Comparison of ENCODE assay signal across 8 cellular contexts in genomic region chr1:212012034-212012740, GRCh38. TPM values are rescaled to one million over a fixed set of nuclear protein-coding genes. Genes with fewer than 3 reads are reported as not detected.
A peak's percentile ranks its signal among the peaks of the same experiment; 100 is the strongest.
DNase-seq lines count a peak whose midpoint lies in the region; ATAC-seq and TF ChIP-seq lines count a peak whose summit lies in the region.

No MANE protein-coding gene starts in this region.

- H3K27ac ChIP-seq in dorsolateral prefrontal cortex (no peak overlapping the region), lung (ENCODE audit: low read depth in 1 of 2, low read length in 1 of 2) (no peak overlapping the region)

- 58 to 71% methylated on average over 7 of the region's 7 CpGs for WGBS in lung, 2 donors

- intact Hi-C loops in dorsolateral prefrontal cortex (cut with DNase I), result no loop called here

- H3K27me3 ChIP-seq in dorsolateral prefrontal cortex (no peaks in the 10 kb centered on the region), lung (ENCODE audit: control insufficient read depth, insufficient read depth) (no peaks in the 10 kb centered on the region)

- H3K36me3 ChIP-seq in lung (ENCODE audit: control insufficient read depth in 2 of 2, insufficient read depth in 2 of 2, low read length in 2 of 2), result peaks cover 3 to 10% of the 10 kb centered on the region in 2 donors

- H3K9me3 ChIP-seq in lung (ENCODE audit: control insufficient read depth in 2 of 2, insufficient read depth in 1 of 2, low read length in 1 of 2), result no peaks in the 10 kb centered on the region

- H3K4me3 ChIP-seq in dorsolateral prefrontal cortex, result no peak overlapping the region
- no peak overlapping the region for H3K4me3 ChIP-seq in lung

- ATAC-seq in GM18517 (IDR thresholded peaks at IDR 0.05; ENCODE audit: unreplicated experiment) (peak; percentile 52), HG03108 (IDR thresholded peaks at IDR 0.05; ENCODE audit: unreplicated experiment) (peak; percentile 76), lung (ENCODE audit: insufficient read depth, low FRiP score) (peak; percentile 92)

- DNase-seq in AG08396 (ENCODE audit: low spot score) (peak; percentile 84), NCI-H345 treated with DMSO at 0.1 percent for 48 hours (lab: John Stamatoyannopoulos, UW; ENCODE audit: unreplicated experiment) (peak; percentile 77), dorsolateral prefrontal cortex (peak in 9 of 10 donors; percentile 23 to 71 (median 52)), lung (ENCODE audit: low spot score) (peak; percentile 69)
- peak; percentile 57 for DNase-seq in activated CD4-positive, alpha-beta T cell treated with anti-CD3 and anti-CD28 coated beads, Interleukin-2, amount 50 U/mL, for 1 hour
- peak; percentile 31 to 34 for DNase-seq in stimulated activated CD8-positive, alpha-beta memory T cell treated with anti-CD3 and anti-CD28 coated beads, Interleukin-2, amount 100 ng/mL, for 1 hour (ENCODE audit: low read depth in 2 of 2)

- peak; percentile 50 to 92 (median 82) for TF ChIP-seq CTCF in dorsolateral prefrontal cortex (IDR thresholded peaks at IDR 0.05 in 54 of 56, conservative IDR thresholded peaks at IDR 0.05 in 2 of 56; ENCODE audit: low read depth in 1 of 56, partially characterized antibody in 56 of 56)
- peak; percentile 94 for TF ChIP-seq CTCF in lung (IDR thresholded peaks at IDR 0.05; ENCODE audit: control extremely low read depth, extremely low read depth)

- H3K4me1 ChIP-seq in lung (ENCODE audit: control insufficient read depth in 2 of 2, insufficient read depth in 2 of 2, low read length in 2 of 2), result no peaks in the 10 kb centered on the region

RNA-seq across cellular contexts. Expression of gene INTS7, which starts 23.2 kb away (rescaled TPM):
- total RNA-seq in dorsolateral prefrontal cortex (10 to 100 TPM in 119 of 120 experiments, 1 to 10 TPM in 1; 9.6 to 23.7 (median 16.5) TPM), lung (10 to 100 TPM; 15.7 to 18.9 TPM)
- 1 to 10 TPM; 6.4 to 8.0 TPM for polyA plus RNA-seq in lung

RNA-seq across cellular contexts. Expression of gene DTL, which starts 23.4 kb away (rescaled TPM):
- total RNA-seq in dorsolateral prefrontal cortex (1 to 10 TPM in 24 of 120 experiments, under 1 TPM in 72, not detected in 24; 0.11 to 3.4 (median 0.62) TPM), lung (10 to 100 TPM in 1 of 2 donors, 1 to 10 TPM in 1; 5.1 to 27.8 TPM)
- polyA plus RNA-seq in lung, result 1 to 10 TPM; 1.1 to 1.7 TPM

Comparison
In these comparisons a context has a peak if more than half of its experiments do, and no peak if none do; other contexts are left out.
1. DNase-seq: peak in every context shown above with its lines; median percentile 84 in AG08396; 77 in NCI-H345 treated with DMSO at 0.1 percent for 48 hours; 69 in lung; 57 in activated CD4-positive, alpha-beta T cell treated with anti-CD3 and anti-CD28 coated beads, Interleukin-2, amount 50 U/mL, for 1 hour; 52 in dorsolateral prefrontal cortex; 32 in stimulated activated CD8-positive, alpha-beta memory T cell treated with anti-CD3 and anti-CD28 coated beads, Interleukin-2, amount 100 ng/mL, for 1 hour.